ENCODE assay signal across 1 cellular context in the genomic region with DNA sequence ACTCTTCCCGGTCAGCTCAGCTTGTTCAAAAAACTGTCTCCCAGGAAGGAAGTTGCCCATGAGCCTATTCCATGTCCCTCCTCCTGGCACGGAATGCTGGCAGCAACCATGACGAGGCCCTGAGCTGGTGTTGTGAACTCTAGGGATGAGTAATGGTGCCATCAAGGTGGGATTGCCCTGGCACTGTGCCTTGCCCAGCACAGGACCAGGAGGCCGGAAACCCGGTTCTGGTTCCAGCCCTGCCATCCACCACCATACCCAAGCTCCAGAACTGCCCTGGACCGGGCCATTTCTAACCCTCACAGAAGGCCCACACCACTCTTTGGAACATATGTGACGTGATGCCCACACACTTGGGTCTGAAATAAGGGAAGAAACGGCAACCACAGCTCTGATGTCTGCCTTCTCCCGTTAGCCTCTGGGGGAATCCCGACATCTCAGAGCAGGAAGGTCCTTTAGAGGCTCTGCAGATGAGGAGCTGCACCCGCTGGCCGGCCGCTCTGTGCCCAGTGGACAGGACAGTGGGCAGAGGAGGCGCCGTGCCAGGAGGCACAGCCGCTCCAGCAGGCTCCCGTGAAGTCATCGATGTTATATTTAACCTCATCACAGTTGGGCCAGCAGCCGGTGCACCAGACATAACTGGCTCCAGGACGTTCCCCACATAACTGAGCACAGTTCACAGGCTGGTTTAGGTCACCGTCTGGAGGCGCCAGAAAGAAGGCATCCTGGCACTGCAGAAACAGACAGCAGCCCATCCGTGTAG.
TF ChIP-seq lines count a peak whose summit lies in the region.

No MANE protein-coding gene starts in this region.

TF ChIP-seq in HepG2, 621 proteins besides CTCF, POLR2A, EP300 and RAD21:
- TF ChIP-seq ARNT (IDR thresholded peaks at IDR 0.05) (no peak), SOX6 (IDR thresholded peaks at IDR 0.05) (no peak), SOX6 (CRISPR knock-in tag; IDR thresholded peaks at IDR 0.05) (no peak), PHF21A (CRISPR knock-in tag; IDR thresholded peaks at IDR 0.05) (no peak), ZSCAN30 (CRISPR knock-in tag; IDR thresholded peaks at IDR 0.05) (no peak)
